In genomic region chr10:48390005-48390871, GRCh38 we compare ENCODE assay signal across 23 cellular contexts.
DNase-seq lines count a peak whose midpoint lies in the region; ATAC-seq and TF ChIP-seq lines count a peak whose summit lies in the region.
"Had no signal": no experiment of that assay in that cellular context is flagged by ENCODE, and none has a peak within 500 bp of the region (broad histone marks: within the 10 kb centered on the region; RNA-seq: fewer than 3 reads in every experiment).

No MANE protein-coding gene starts in this region.

- H3K36me3 ChIP-seq in Caco-2 (ENCODE audit: control insufficient read depth, insufficient read depth, low read length) (no peaks in the 10 kb centered on the region), Loucy (ENCODE audit: insufficient read depth, low read length) (no peaks in the 10 kb centered on the region)
- H3K36me3 ChIP-seq: esophagus squamous epithelium, neutrophil had no signal

- H3K9ac ChIP-seq in Loucy (ENCODE audit: low read depth, low read length, poor library complexity, severe bottlenecking): no peak overlapping the region

- H3K27ac Mint-ChIP-seq in Caco-2 (ENCODE audit: unreplicated experiment): peak overlapping the region; percentile 1
- H3K27ac Mint-ChIP-seq in activated T-helper 17 cell treated with anti-CD3 and anti-CD28 coated beads, Interleukin-2, amount 50 U/mL, for 72 hours: peak overlapping the region; percentile 3
- H3K27ac Mint-ChIP-seq in natural killer cell treated with Interleukin-12 subunit alpha and Interleukin-12 subunit beta and Interleukin-15 and Interleukin-18, amount 100 ng/mL, for 72 hours: no peak overlapping the region
- H3K27ac Mint-ChIP-seq: activated T-helper 1 cell treated with anti-CD3 and anti-CD28 coated beads, Interleukin-12 subunit alpha, Interleukin-12 subunit beta, Interleukin-2, Interleukin-4 antibody, amounts not matched to agents 30 ng/mL and 10 ng/mL and 1 ng/mL, durations not matched to agents 14 hours and 24 hours and 36 hours; progenitor cell of endocrine pancreas; stimulated activated naive B cell treated with anti-CD40 and anti-IgM and Interleukin-4, amounts not matched to agents 10 μg/mL and 1 μg/mL and 100 μg/mL, for 72 hours; WTC11 had no signal

- peak overlapping the region; percentile 15 for H3K4me2 ChIP-seq in Loucy (ENCODE audit: low read depth, low read length, poor library complexity, severe bottlenecking)

- no TSS peak for BruUV-seq in Caco-2 (replicated peaks; lab: Mats Ljungman, UMichigan)

- H3K4me1 Mint-ChIP-seq in Caco-2 (ENCODE audit: low read depth, unreplicated experiment): peaks cover 24% of the 10 kb centered on the region
- peaks cover 30% of the 10 kb centered on the region for H3K4me1 Mint-ChIP-seq in activated T-helper 17 cell treated with anti-CD3 and anti-CD28 coated beads, Interleukin-2, amount 50 U/mL, for 72 hours
- peaks cover 28 to 39% of the 10 kb centered on the region in 2 donors for H3K4me1 Mint-ChIP-seq in natural killer cell treated with Interleukin-12 subunit alpha and Interleukin-12 subunit beta and Interleukin-15 and Interleukin-18, amount 100 ng/mL, for 72 hours (ENCODE audit: low read depth in 2 of 2)

- no peaks in the 10 kb centered on the region for H3K27me3 Mint-ChIP-seq in Caco-2 (ENCODE audit: insufficient read depth, unreplicated experiment)
- H3K27me3 Mint-ChIP-seq in activated T-helper 17 cell treated with anti-CD3 and anti-CD28 coated beads, Interleukin-2, amount 50 U/mL, for 72 hours: no peaks in the 10 kb centered on the region
- no peaks in the 10 kb centered on the region for H3K27me3 Mint-ChIP-seq in natural killer cell treated with Interleukin-12 subunit alpha and Interleukin-12 subunit beta and Interleukin-15 and Interleukin-18, amount 100 ng/mL, for 72 hours
- H3K27me3 Mint-ChIP-seq: progenitor cell of endocrine pancreas; stimulated activated naive B cell treated with anti-CD40 and anti-IgM and Interleukin-4, amounts not matched to agents 10 μg/mL and 1 μg/mL and 100 μg/mL, for 72 hours had no signal

- H3K9me2 ChIP-seq in Loucy (replicated peaks; ENCODE audit: low read depth, low read length): no peaks in the 10 kb centered on the region

- CTCF ChIA-PET in Caco-2 (lab: Charles Lee): interaction anchor here (1.1 kb wide), 1 partner anchor 266 kb away, joined by 3 read pairs; no protein-coding TSS in a partner anchor

- no peak for TF ChIP-seq CTCF in Caco-2 (IDR thresholded peaks at IDR 0.05; ENCODE audit: insufficient read depth in 1 of 2, low read depth in 1 of 2, low read length in 1 of 2, severe bottlenecking in 1 of 2, unreplicated experiment in 1 of 2)
- no peak for TF ChIP-seq CTCF in Loucy (conservative IDR thresholded peaks at IDR 0.05; ENCODE audit: low read length)

- DNase-seq in Caco-2 (no peak), COLO829 (ENCODE audit: low spot score) (no peak), retina (no peak)
- DNase-seq in natural killer cell treated with Interleukin-12 subunit alpha and Interleukin-12 subunit beta and Interleukin-15 and Interleukin-18, amount 100 ng/mL, for 72 hours (ENCODE audit: low spot score): no peak
- DNase-seq: activated CD4-positive, alpha-beta T cell treated with anti-CD3 and anti-CD28 coated beads, Interleukin-2, amount 50 U/mL, for 1 hour; activated naive CD4-positive, alpha-beta T cell treated with anti-CD3 and anti-CD28 coated beads, Interleukin-2, amount 50 U/mL, for 16 hours; aorta; esophagus squamous epithelium; NCI-H2081 treated with DMSO at 0.1 percent for 48 hours; NCI-H774; stimulated activated CD4-positive, alpha-beta T cell treated with anti-CD3 and anti-CD28 coated beads, Interleukin-4, amount 100 ng/mL, for 4 hours; stimulated activated naive B cell treated with anti-CD40 and anti-IgM and Interleukin-4, amounts not matched to agents 10 μg/mL and 1 μg/mL and 100 μg/mL, for 72 hours had no signal

- no peaks in the 10 kb centered on the region for H3K9me3 Mint-ChIP-seq in Caco-2 (ENCODE audit: unreplicated experiment)
- no peaks in the 10 kb centered on the region for H3K9me3 Mint-ChIP-seq in activated T-helper 17 cell treated with anti-CD3 and anti-CD28 coated beads, Interleukin-2, amount 50 U/mL, for 72 hours
- no peaks in the 10 kb centered on the region for H3K9me3 Mint-ChIP-seq in natural killer cell treated with Interleukin-12 subunit alpha and Interleukin-12 subunit beta and Interleukin-15 and Interleukin-18, amount 100 ng/mL, for 72 hours
- H3K9me3 Mint-ChIP-seq: activated T-helper 1 cell treated with anti-CD3 and anti-CD28 coated beads, Interleukin-12 subunit alpha, Interleukin-12 subunit beta, Interleukin-2, Interleukin-4 antibody, amounts not matched to agents 30 ng/mL and 10 ng/mL and 1 ng/mL, durations not matched to agents 14 hours and 24 hours and 36 hours; CD14-positive monocyte; stimulated activated naive B cell treated with anti-CD40 and anti-IgM and Interleukin-4, amounts not matched to agents 10 μg/mL and 1 μg/mL and 100 μg/mL, for 72 hours; WTC11 had no signal

- peaks cover 40% of the 10 kb centered on the region for H4K20me1 ChIP-seq in Loucy (ENCODE audit: insufficient read depth, low read length, poor library complexity, severe bottlenecking)

- H3K36me3 Mint-ChIP-seq in Caco-2 (ENCODE audit: insufficient read depth, unreplicated experiment): no peaks in the 10 kb centered on the region
- no peaks in the 10 kb centered on the region for H3K36me3 Mint-ChIP-seq in activated T-helper 17 cell treated with anti-CD3 and anti-CD28 coated beads, Interleukin-2, amount 50 U/mL, for 72 hours (ENCODE audit: low read depth)
- H3K36me3 Mint-ChIP-seq in natural killer cell treated with Interleukin-12 subunit alpha and Interleukin-12 subunit beta and Interleukin-15 and Interleukin-18, amount 100 ng/mL, for 72 hours: no peaks in the 10 kb centered on the region
- H3K36me3 Mint-ChIP-seq: CD14-positive monocyte; stimulated activated naive B cell treated with anti-CD40 and anti-IgM and Interleukin-4, amounts not matched to agents 10 μg/mL and 1 μg/mL and 100 μg/mL, for 72 hours; WTC11 had no signal

- no peak overlapping the region for H2AFZ ChIP-seq in Loucy (ENCODE audit: low read length)

- no peak for ATAC-seq in activated T-helper 17 cell treated with anti-CD3 and anti-CD28 coated beads, Interleukin-2, amount 50 U/mL, for 72 hours (replicated peaks)
- ATAC-seq in natural killer cell treated with Interleukin-12 subunit alpha and Interleukin-12 subunit beta and Interleukin-15 and Interleukin-18, amount 100 ng/mL, for 72 hours: no peak
- ATAC-seq in GM19452 (IDR thresholded peaks at IDR 0.05; ENCODE audit: unreplicated experiment) (no peak), HG02759 (IDR thresholded peaks at IDR 0.05; ENCODE audit: unreplicated experiment) (no peak)
- ATAC-seq: sciatic nerve, WTC11 had no signal

- intact Hi-C loops in Caco-2 (cut with micrococcal nuclease; ENCODE audit: unreplicated experiment): no loop called here

- no peak overlapping the region for H3K4me3 ChIP-seq in Caco-2 (ENCODE audit: low read depth, low read length)
- no peak overlapping the region for H3K4me3 ChIP-seq in Loucy (ENCODE audit: low read length, poor library complexity, severe bottlenecking)
- H3K4me3 ChIP-seq: coronary artery, esophagus squamous epithelium had no signal

- H3F3A ChIP-seq in Loucy (ENCODE audit: low read depth): no peaks in the 10 kb centered on the region

- H3K9me3 ChIP-seq in Caco-2 (no peaks in the 10 kb centered on the region), Loucy (ENCODE audit: insufficient read depth, low read depth, low read length) (no peaks in the 10 kb centered on the region)
- H3K9me3 ChIP-seq: esophagus squamous epithelium, neutrophil had no signal

- H3K4me1 ChIP-seq in Caco-2 (peaks cover 31% of the 10 kb centered on the region), Loucy (ENCODE audit: insufficient read depth, low read length, poor library complexity, severe bottlenecking) (peaks cover 30% of the 10 kb centered on the region)

- H3K79me2 ChIP-seq in Loucy (ENCODE audit: insufficient read depth, low read length): peaks cover 49% of the 10 kb centered on the region

- H3K27me3 ChIP-seq in Caco-2 (replicated peaks; ENCODE audit: control insufficient read depth, insufficient read depth, low read length) (no peaks in the 10 kb centered on the region), Loucy (ENCODE audit: insufficient read depth, low read length, poor library complexity, severe bottlenecking) (no peaks in the 10 kb centered on the region)
- H3K27me3 ChIP-seq: esophagus squamous epithelium, neutrophil had no signal

- POLR2A ChIA-PET in Caco-2 (lab: Charles Lee): no interaction called here

- no peak overlapping the region for H3K4me3 Mint-ChIP-seq in Caco-2 (ENCODE audit: unreplicated experiment)
- peak overlapping the region; percentile 10 for H3K4me3 Mint-ChIP-seq in activated T-helper 17 cell treated with anti-CD3 and anti-CD28 coated beads, Interleukin-2, amount 50 U/mL, for 72 hours
- peak overlapping the region; percentile 38 for H3K4me3 Mint-ChIP-seq in natural killer cell treated with Interleukin-12 subunit alpha and Interleukin-12 subunit beta and Interleukin-15 and Interleukin-18, amount 100 ng/mL, for 72 hours
- H3K4me3 Mint-ChIP-seq: CD14-positive monocyte; stimulated activated naive B cell treated with anti-CD40 and anti-IgM and Interleukin-4, amounts not matched to agents 10 μg/mL and 1 μg/mL and 100 μg/mL, for 72 hours; WTC11 had no signal

Comparison
In these comparisons a context has a peak if more than half of its experiments do, and no peak if none do; other contexts are left out.
1. H3K27ac Mint-ChIP-seq: peak in Caco-2 (single experiment) and activated T-helper 17 cell treated with anti-CD3 and anti-CD28 coated beads, Interleukin-2, amount 50 U/mL, for 72 hours (single experiment); none in natural killer cell treated with Interleukin-12 subunit alpha and Interleukin-12 subunit beta and Interleukin-15 and Interleukin-18, amount 100 ng/mL, for 72 hours (0 of 2).